Comparison of ENCODE assay signal across 8 cellular contexts in the genomic region with DNA sequence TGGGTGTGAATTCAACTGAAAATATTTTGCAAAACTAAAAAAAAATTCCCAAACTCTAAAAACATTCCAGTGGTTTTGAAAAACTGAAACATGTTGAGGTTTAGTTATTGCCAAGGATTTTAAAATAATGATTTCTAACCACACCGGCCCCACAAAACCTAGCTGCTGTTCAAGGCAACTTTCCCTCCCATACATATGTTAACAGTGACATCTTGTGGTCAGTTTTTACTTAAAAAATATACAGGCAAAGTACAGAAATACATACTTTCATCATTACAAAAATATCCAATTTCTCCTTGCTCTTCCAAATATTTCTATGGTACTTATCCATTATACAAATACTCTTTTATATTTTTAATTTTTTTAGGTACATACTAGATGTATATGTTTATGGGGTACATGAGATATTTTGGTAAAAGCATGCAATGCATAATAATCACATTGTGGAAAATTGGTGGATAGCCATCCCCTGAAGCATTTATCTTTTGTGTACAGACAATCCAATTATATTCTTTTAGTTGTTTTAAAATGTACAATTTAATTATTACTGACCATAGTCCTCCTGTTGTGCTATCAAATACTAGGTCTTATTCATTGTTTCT. TPM values are rescaled to one million over a fixed set of nuclear protein-coding genes. Genes with fewer than 3 reads are reported as not detected.
A peak's percentile ranks its signal among the peaks of the same experiment; 100 is the strongest.
DNase-seq lines count a peak whose midpoint lies in the region; ATAC-seq and TF ChIP-seq lines count a peak whose summit lies in the region.

No MANE protein-coding gene starts in this region.

- peak; percentile 63 for DNase-seq in G401 (ENCODE audit: low spot score)
- peak; percentile 27 to 67 for DNase-seq in HAP-1 (ENCODE audit: low spot score in 2 of 2)
- peak; percentile 45 for DNase-seq in NCI-H1694 (lab: John Stamatoyannopoulos, UW)
- DNase-seq in adrenal gland = peak in 2 of 7 donors; percentile 4 to 14
- DNase-seq in iris pigment epithelial cell (ENCODE audit: low read depth) = peak; percentile 62
- no peak for DNase-seq in vagina (ENCODE audit: extremely low spot score in 2 of 2)
- no peak for DNase-seq in activated CD8-positive, alpha-beta memory T cell treated with anti-CD3 and anti-CD28 coated beads, Interleukin-2, amount 50 U/mL, for 4 hours

- 3 to 8% (median 7%) methylated on average over 1 of the region's 1 CpG for WGBS in adrenal gland, 4 donors

- ATAC-seq in HG03097 (IDR thresholded peaks at IDR 0.05; ENCODE audit: low FRiP score, unreplicated experiment) = no peak

- peaks cover 3% of the 10 kb centered on the region; the same call in 1 of the 2 replicates for H3K4me1 ChIP-seq in HAP-1
- H3K4me1 ChIP-seq in adrenal gland (replicated peaks in 1 of 2) = no peaks in the 10 kb centered on the region
- no peaks in the 10 kb centered on the region for H3K4me1 ChIP-seq in vagina

- TF ChIP-seq POLR2A in adrenal gland (IDR thresholded peaks at IDR 0.05) (no peak), vagina (IDR thresholded peaks at IDR 0.05) (no peak)

- intact Hi-C loops in adrenal gland (cut with DNase I) = loop anchor here in 1 of 2 donors (5.0 to 10.0 kb wide), 2 partner anchors 237 to 1040 kb away; no protein-coding TSS in a partner anchor
- intact Hi-C loops in vagina (cut with DNase I) = no loop called here

- H3K27me3 ChIP-seq in HAP-1 (ENCODE audit: low read depth) (no peaks in the 10 kb centered on the region), adrenal gland (no peaks in the 10 kb centered on the region), vagina (no peaks in the 10 kb centered on the region)

- peak; percentile 35 to 64 (median 54) for TF ChIP-seq CTCF in adrenal gland (IDR thresholded peaks at IDR 0.05)
- peak in 2 of 3 experiments; percentile 55 to 58 for TF ChIP-seq CTCF in vagina (IDR thresholded peaks at IDR 0.05)

- H3K4me3 ChIP-seq in HAP-1 (no peak overlapping the region), adrenal gland (no peak overlapping the region), vagina (no peak overlapping the region)

- no peaks in the 10 kb centered on the region for H3K36me3 ChIP-seq in HAP-1 (replicated peaks)
- H3K36me3 ChIP-seq in adrenal gland (replicated peaks in 1 of 2) = no peaks in the 10 kb centered on the region
- no peaks in the 10 kb centered on the region for H3K36me3 ChIP-seq in vagina

- in situ Hi-C loops in G401 (cut with HindIII; ENCODE audit: low sequenced_read_pairs) = no loop called here
- in situ Hi-C loops in HAP-1 (cut with MboI; ENCODE audit: low sequenced_read_pairs) = no loop called here

- H3K27ac ChIP-seq in adrenal gland (no peak overlapping the region), vagina (no peak overlapping the region)

- H3K9me3 ChIP-seq in HAP-1 = no peaks in the 10 kb centered on the region
- H3K9me3 ChIP-seq in adrenal gland (replicated peaks in 1 of 3) = no peaks in the 10 kb centered on the region
- H3K9me3 ChIP-seq in vagina = no peaks in the 10 kb centered on the region

RNA-seq across cellular contexts. Expression of gene MRPS30, which starts 34.4 kb away (rescaled TPM):
- 38.0 and 42.8 TPM in 2 replicates for total RNA-seq in G401 (2014; rRNA removed; shearing (Covaris generic))
- 100 to 1,000 TPM in 1 of 8 donors, 10 to 100 TPM in 7; 45.2 to 104 (median 62.8) TPM for total RNA-seq in adrenal gland
- 10 to 100 TPM; 18.9 to 71.6 (median 19.0) TPM for polyA plus RNA-seq in adrenal gland
- total RNA-seq in vagina = 72.2 TPM

Comparison
In these comparisons a context has a peak if more than half of its experiments do, and no peak if none do; other contexts are left out.
1. DNase-seq: peak in G401 (single experiment), HAP-1 (2 of 2), NCI-H1694 (single experiment) and iris pigment epithelial cell (single experiment); none in vagina (0 of 2) and activated CD8-positive, alpha-beta memory T cell treated with anti-CD3 and anti-CD28 coated beads, Interleukin-2, amount 50 U/mL, for 4 hours (single experiment).